In genomic region chr1:58250587-58250948, GRCh38 we compare ENCODE assay signal across 11 cellular contexts.
DNase-seq lines count a peak whose midpoint lies in the region; TF ChIP-seq lines count a peak whose summit lies in the region.
"Had no signal": no experiment of that assay in that cellular context is flagged by ENCODE, and none has a peak within 500 bp of the region (broad histone marks: within the 10 kb centered on the region; RNA-seq: fewer than 3 reads in every experiment).

No MANE protein-coding gene starts in this region.

- H3K27ac Mint-ChIP-seq in HFFc6 = no peak overlapping the region
- peak overlapping the region in 4 of 5 experiments; percentile 20 to 95 (median 68) for H3K27ac Mint-ChIP-seq in brain
- H3K27ac Mint-ChIP-seq: CD14-positive monocyte had no signal

- no peaks in the 10 kb centered on the region for H3K36me3 ChIP-seq in mesodermal cell (ENCODE audit: control insufficient read depth, insufficient read depth, low read length)
- H3K36me3 ChIP-seq in stomach = no peaks in the 10 kb centered on the region

- H3K9me3 ChIP-seq in mesodermal cell (ENCODE audit: control insufficient read depth, low read length) = no peaks in the 10 kb centered on the region
- no peaks in the 10 kb centered on the region for H3K9me3 ChIP-seq in stomach
- H3K9me3 ChIP-seq: testis had no signal

- peaks cover 12% of the 10 kb centered on the region for H3K4me1 ChIP-seq in mesodermal cell (ENCODE audit: control insufficient read depth, insufficient read depth, low read length, poor library complexity, severe bottlenecking)
- peaks cover 11 to 26% (median 19%) of the 10 kb centered on the region in 4 donors for H3K4me1 ChIP-seq in stomach

- H3K9me3 Mint-ChIP-seq in HFFc6 (no peaks in the 10 kb centered on the region), brain (peaks cover 2 to 10% (median 6%) of the 10 kb centered on the region in 5 experiments)

- H3K4me3 Mint-ChIP-seq in HFFc6 = peak overlapping the region; percentile 89
- H3K4me3 Mint-ChIP-seq in brain = peak overlapping the region; percentile 86 to 96 (median 92)

- intact Hi-C loops in stomach (cut with DNase I; ENCODE audit: low total_unique reads) = no loop called here

- no peaks in the 10 kb centered on the region for H3K36me3 Mint-ChIP-seq in HFFc6 (ENCODE audit: low read depth)
- H3K36me3 Mint-ChIP-seq in brain = no peaks in the 10 kb centered on the region

- DNase-seq in HFFc6 (no peak), stomach (no peak), NCI-H510A (lab: John Stamatoyannopoulos, UW) (no peak), NCI-H526 (lab: John Stamatoyannopoulos, UW) (no peak), AG08395 (ENCODE audit: low spot score) (no peak)
- DNase-seq: DMS79 treated with DMSO at 0.1 percent for 48 hours, left colon had no signal

- TF ChIP-seq CTCF in HFFc6 (IDR thresholded peaks at IDR 0.05) (peak; percentile 26; the same call in 1 of the 2 replicates), brain (conservative IDR thresholded peaks at IDR 0.05) (peak in 1 of 2 experiments; percentile 9), stomach (IDR thresholded peaks at IDR 0.05) (no peak)

- no peak overlapping the region for H3K27ac ChIP-seq in mesodermal cell (ENCODE audit: low read depth, low read length, severe bottlenecking)
- H3K27ac ChIP-seq in stomach = no peak overlapping the region
- H3K27ac ChIP-seq: testis had no signal

- peaks cover 13% of the 10 kb centered on the region for H3K27me3 Mint-ChIP-seq in HFFc6 (ENCODE audit: insufficient read depth)
- peaks cover 45% of the 10 kb centered on the region for H3K27me3 Mint-ChIP-seq in brain

- H3K27me3 ChIP-seq in stomach = peaks cover 7 to 49% (median 32%) of the 10 kb centered on the region in 3 donors
- H3K27me3 ChIP-seq: testis had no signal

- TF ChIP-seq POLR2A in stomach (IDR thresholded peaks at IDR 0.05) = no peak

- 4 to 6% methylated on average over 6 to 9 of the region's 9 CpGs for WGBS in mesodermal cell (ENCODE audit: insufficient coverage in 2 of 2), 2 experiments
- WGBS in stomach, 5 donors = 12 to 26% (median 17%) methylated on average over 9 of the region's 9 CpGs

- peak overlapping the region; percentile 46 for H3K4me3 ChIP-seq in mesodermal cell (ENCODE audit: extremely low read depth, insufficient read depth, low read length, poor library complexity, severe bottlenecking)
- peak overlapping the region in 3 of 4 donors; percentile 37 to 47 (median 45) for H3K4me3 ChIP-seq in stomach

- TF ChIP-seq EP300 in stomach (IDR thresholded peaks at IDR 0.05) = no peak

- H3K4me1 Mint-ChIP-seq in HFFc6 (ENCODE audit: low read depth) (peaks cover 13% of the 10 kb centered on the region), brain (peaks cover 32% of the 10 kb centered on the region)
